Comparison of ENCODE assay signal across 21 cellular contexts in the genomic region with DNA sequence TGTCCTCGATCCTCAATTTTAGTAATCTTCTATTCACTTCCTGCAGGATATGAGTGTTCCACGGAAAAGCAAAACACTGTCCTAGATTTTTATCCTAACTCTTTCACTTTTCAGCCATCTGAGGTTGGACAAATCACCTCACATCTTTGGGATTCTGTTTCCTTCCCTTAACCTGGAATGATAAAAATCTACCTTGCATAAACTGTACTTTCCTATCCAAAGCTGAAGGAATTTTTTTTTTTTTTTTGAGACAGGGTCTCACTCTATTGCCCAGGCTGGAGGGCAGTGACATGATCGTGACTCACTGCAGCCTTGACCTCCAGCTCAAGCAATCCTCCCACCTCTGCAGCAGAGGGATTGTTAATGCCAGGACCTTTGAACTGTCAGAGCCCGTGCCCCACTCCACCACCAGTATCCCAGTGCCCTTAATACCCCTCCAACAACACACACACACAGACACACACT. TPM values are rescaled to one million over a fixed set of nuclear protein-coding genes. Genes with fewer than 3 reads are reported as not detected.
DNase-seq lines count a peak whose midpoint lies in the region; ATAC-seq and TF ChIP-seq lines count a peak whose summit lies in the region.
"Had no signal": no experiment of that assay in that cellular context is flagged by ENCODE, and none has a peak within 500 bp of the region (broad histone marks: within the 10 kb centered on the region; RNA-seq: fewer than 3 reads in every experiment).

No MANE protein-coding gene starts in this region.

- no peak for ATAC-seq in lower lobe of right lung
- no peak for ATAC-seq in GM18909 (IDR thresholded peaks at IDR 0.05; ENCODE audit: poor library complexity, unreplicated experiment)
- ATAC-seq in HG02885 (IDR thresholded peaks at IDR 0.05; ENCODE audit: poor library complexity, unreplicated experiment), result no peak
- ATAC-seq: activated T-cell treated with anti-CD3 and anti-CD28 coated beads, Interleukin-2, amount 50 U/mL, for 72 hours; CD8-positive, alpha-beta T cell had no signal

- intact Hi-C loops in lower lobe of right lung (cut with DNase I), result loop anchor here (10.0 kb wide), 1 partner anchor 56 kb away; no protein-coding TSS in a partner anchor

- H3K27me3 ChIP-seq in lower lobe of right lung (ENCODE audit: low read depth), result no peaks in the 10 kb centered on the region
- H3K27me3 ChIP-seq: body of pancreas had no signal

- no peaks in the 10 kb centered on the region for H3K9me3 ChIP-seq in lower lobe of right lung
- H3K9me3 ChIP-seq: body of pancreas had no signal

- H3K27ac ChIP-seq in lower lobe of right lung, result peak overlapping the region; percentile 21
- H3K27ac ChIP-seq: body of pancreas had no signal

- H3K4me1 ChIP-seq in lower lobe of right lung, result no peaks in the 10 kb centered on the region
- H3K4me1 ChIP-seq: body of pancreas had no signal

- no peak for TF ChIP-seq CTCF in lower lobe of right lung (IDR thresholded peaks at IDR 0.05)

- no peak overlapping the region for H3K4me3 ChIP-seq in lower lobe of right lung
- H3K4me3 ChIP-seq: body of pancreas had no signal

- peak; percentile 13 for DNase-seq in EH (ENCODE audit: low read depth)
- DNase-seq in M059J (ENCODE audit: low read depth), result peak; percentile 67
- DNase-seq in dermis blood vessel endothelial cell, result peak; percentile 45
- no peak for DNase-seq in lower lobe of right lung
- DNase-seq in GDM1 (lab: John Stamatoyannopoulos, UW), result no peak
- DNase-seq in DMS53 (lab: John Stamatoyannopoulos, UW), result no peak
- DNase-seq: activated CD4-positive, CD25-positive, alpha-beta regulatory T cell; activated T-cell treated with anti-CD3 and anti-CD28 coated beads, Interleukin-2, amount 50 U/mL, for 72 hours; body of pancreas; CD8-positive, alpha-beta T cell; cortex of kidney; DMS79 treated with DMSO at 0.1 percent for 48 hours; NCI-H1417 treated with DMSO at 0.1 percent for 48 hours; NCI-H2171; NCI-H748 treated with DMSO at 0.1 percent for 48 hours; OCI-M1; substantia nigra had no signal

- H3K36me3 ChIP-seq in lower lobe of right lung, result no peaks in the 10 kb centered on the region

RNA-seq across cellular contexts. Expression of a gene that starts 20.5 kb away (rescaled TPM):
- not detected in 2 replicates for total RNA-seq in M059J (2014; rRNA removed; shearing (Covaris generic))
- total RNA-seq in dermis blood vessel endothelial cell (0.28 and 2.2 TPM in 2 replicates), lower lobe of right lung (0.27 TPM)
- total RNA-seq: epithelial cell of proximal tubule, SK-MEL-5 had no signal

RNA-seq across cellular contexts. Expression of a gene that starts 37.6 kb away (rescaled TPM):
- total RNA-seq in M059J (2014; rRNA removed; shearing (Covaris generic)), result not detected in 2 replicates
- 0.23 TPM in 1 of 2 replicates, not detected in the other for total RNA-seq in dermis blood vessel endothelial cell
- not detected for total RNA-seq in lower lobe of right lung
- total RNA-seq: activated T-cell treated with anti-CD3 and anti-CD28 coated beads, Interleukin-2, amount 50 U/mL, for 72 hours; CD8-positive, alpha-beta T cell; epithelial cell of proximal tubule; SK-MEL-5 had no signal

RNA-seq across cellular contexts. Expression of a gene that starts 44.3 kb away (rescaled TPM):
- 27.4 and 31.1 TPM in 2 replicates for total RNA-seq in M059J (2014; rRNA removed; shearing (Covaris generic))
- total RNA-seq in dermis blood vessel endothelial cell (41.7 and 64.8 TPM in 2 replicates), lower lobe of right lung (36.2 TPM)

RNA-seq across cellular contexts. Expression of a gene that starts 51.8 kb away (rescaled TPM):
- total RNA-seq in M059J (2014; rRNA removed; shearing (Covaris generic)), result 32.8 and 45.0 TPM in 2 replicates
- total RNA-seq in dermis blood vessel endothelial cell (33.0 and 36.3 TPM in 2 replicates), lower lobe of right lung (99.2 TPM)

RNA-seq across cellular contexts. Expression of a gene that starts 51.9 kb away (rescaled TPM):
- 100 and 111 TPM in 2 replicates for total RNA-seq in M059J (2014; rRNA removed; shearing (Covaris generic))
- total RNA-seq in dermis blood vessel endothelial cell (48.1 and 75.4 TPM in 2 replicates), lower lobe of right lung (83.9 TPM)

Comparison
In these comparisons a context has a peak if more than half of its experiments do, and no peak if none do; other contexts are left out.
1. DNase-seq: peak in EH (single experiment), M059J (single experiment) and dermis blood vessel endothelial cell (single experiment); none in lower lobe of right lung (single experiment), GDM1 (single experiment) and DMS53 (single experiment).